In the genomic region with DNA sequence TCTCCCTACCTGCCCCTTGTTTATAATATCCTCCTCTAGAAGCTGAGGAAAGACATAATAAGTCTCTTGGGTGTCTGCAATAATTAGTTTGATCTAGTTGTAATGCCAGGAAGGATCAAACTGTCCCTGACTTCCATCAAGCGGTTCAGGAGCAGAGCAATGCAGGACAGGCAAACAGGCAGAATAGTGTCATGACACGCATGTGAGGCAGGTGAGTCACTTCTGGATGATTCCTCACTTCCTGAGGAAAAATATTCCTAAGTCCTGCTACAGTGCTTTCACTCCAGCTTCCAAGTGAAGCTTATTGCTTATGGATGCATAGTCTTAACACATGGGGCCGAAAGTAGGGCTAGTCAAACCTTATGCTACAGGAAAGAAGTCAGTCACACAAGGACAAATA, we compare ENCODE assay signal across 22 cellular contexts.
DNase-seq lines count a peak whose midpoint lies in the region; ATAC-seq, FAIRE-seq and TF ChIP-seq lines count a peak whose summit lies in the region.
"Had no signal": no experiment of that assay in that cellular context is flagged by ENCODE, and none has a peak within 500 bp of the region (broad histone marks: within the 10 kb centered on the region; RNA-seq: fewer than 3 reads in every experiment).

No MANE protein-coding gene starts in this region.

- H3K23ac ChIP-seq in IMR-90 (ENCODE audit: low read depth, low read length): peak overlapping the region; percentile 7; the same call in 1 of the 2 replicates

- H3K4me3 ChIP-seq in IMR-90 (ENCODE audit: insufficient read depth, low read depth, low read length) (no peak overlapping the region), RWPE2 (ENCODE audit: severe bottlenecking) (no peak overlapping the region), keratinocyte (ENCODE audit: control insufficient read depth in 2 of 3, extremely low read depth in 1 of 3, insufficient read depth in 2 of 3, low read depth in 1 of 3, low read length in 3 of 3) (no peak overlapping the region), small intestine (ENCODE audit: low read depth in 1 of 2, low read length in 2 of 2) (no peak overlapping the region)
- H3K4me3 ChIP-seq: A549, BLaER1, MG63 had no signal

- BruUV-seq in IMR-90 (replicated peaks; lab: Mats Ljungman, UMichigan): no TSS peak

- TF ChIP-seq CTCF in IMR-90 (conservative IDR thresholded peaks at IDR 0.05; ENCODE audit: low read depth, low read length) (no peak), RWPE2 (IDR thresholded peaks at IDR 0.05; ENCODE audit: poor library complexity, severe bottlenecking) (no peak), keratinocyte (optimal IDR thresholded peaks at IDR 0.05 in 1 of 3, IDR thresholded peaks at IDR 0.05 in 1 of 3, conservative IDR thresholded peaks at IDR 0.05 in 1 of 3; ENCODE audit: extremely low read depth in 1 of 3, insufficient read depth in 2 of 3, low read length in 3 of 3) (no peak)

- H3K9me3 ChIP-seq in IMR-90 (ENCODE audit: control insufficient read depth, insufficient read depth, low read length) (peaks cover 6% of the 10 kb centered on the region; the same call in 1 of the 2 replicates), RWPE2 (ENCODE audit: severe bottlenecking) (peaks cover 10% of the 10 kb centered on the region), keratinocyte (ENCODE audit: control insufficient read depth, low read depth, low read length) (peaks cover 9% of the 10 kb centered on the region), small intestine (ENCODE audit: control insufficient read depth, low read depth) (no peaks in the 10 kb centered on the region)

- peaks cover 10% of the 10 kb centered on the region for H3K4me1 ChIP-seq in IMR-90 (ENCODE audit: control insufficient read depth, insufficient read depth, low read length)
- H3K4me1 ChIP-seq in RWPE2 (ENCODE audit: insufficient read depth, poor library complexity, severe bottlenecking): peaks cover 8% of the 10 kb centered on the region
- no peaks in the 10 kb centered on the region for H3K4me1 ChIP-seq in keratinocyte (ENCODE audit: control insufficient read depth, extremely low read depth, insufficient read depth, low read length)
- no peaks in the 10 kb centered on the region for H3K4me1 ChIP-seq in small intestine (ENCODE audit: control insufficient read depth in 2 of 2, insufficient read depth in 1 of 2, low read depth in 1 of 2, low read length in 1 of 2)
- H3K4me1 ChIP-seq: BLaER1 had no signal

- no peak overlapping the region for H2AK9ac ChIP-seq in IMR-90 (replicated peaks; ENCODE audit: low read depth, low read length, poor library complexity)

- H3K14ac ChIP-seq in IMR-90 (replicated peaks; ENCODE audit: low read depth, low read length): peak overlapping the region; percentile 23; the same call in 1 of the 2 replicates

- dilution Hi-C loops in IMR-90 (cut with HindIII; ENCODE audit: low sequenced_read_pairs, unreplicated experiment): no loop called here
- dilution Hi-C loops in keratinocyte (cut with MboI; ENCODE audit: extremely low pct_ligation_motif_present, low sequenced_read_pairs): no loop called here

- H3K56ac ChIP-seq in IMR-90 (ENCODE audit: extremely low read depth, insufficient read depth, low read length): no peak overlapping the region

- H3K9me1 ChIP-seq in IMR-90 (ENCODE audit: insufficient read depth, low read length) (peaks cover 3% of the 10 kb centered on the region; the same call in 1 of the 2 replicates), keratinocyte (ENCODE audit: control insufficient read depth, extremely low read depth, insufficient read depth, low read length) (no peaks in the 10 kb centered on the region)

- CTCF ChIA-PET in IMR-90 (lab: Yijun Ruan, JAX): no interaction called here

- DNase-seq in EH (ENCODE audit: low read depth) (peak; percentile 25), IMR-90 (peak; percentile 56), RWPE2 (ENCODE audit: low spot score) (no peak), keratinocyte (ENCODE audit: low read depth, low spot score) (peak; percentile 11), small intestine (no peak), NCI-H748 treated with DMSO at 0.1 percent for 48 hours (lab: John Stamatoyannopoulos, UW) (no peak)
- DNase-seq in activated CD8-positive, alpha-beta memory T cell treated with anti-CD3 and anti-CD28 coated beads, Interleukin-2, amount 50 U/mL, for 48 hours: no peak
- no peak for DNase-seq in stimulated activated naive CD4-positive, alpha-beta T cell treated with Interleukin-2 at 50 U/mL for 16 hours (lab: John Stamatoyannopoulos, UW)
- DNase-seq: CD4-positive, alpha-beta memory T cell; HFFc6; MG63; NCI-H1092; NCI-H146; NCI-H2081; NCI-H2171 treated with DMSO at 0.1 percent for 48 hours; NCI-H446 treated with DMSO at 0.1 percent for 48 hours; NCI-H69; RPMI8226 had no signal

- peak overlapping the region; percentile 72 for H2BK5ac ChIP-seq in IMR-90 (ENCODE audit: low read depth, low read length, poor library complexity, severe bottlenecking)

- intact Hi-C loops in IMR-90 (cut with micrococcal nuclease): loop anchor here (2.0 kb wide), 1 partner anchor 15 kb away; no protein-coding TSS in a partner anchor

- H4K20me1 ChIP-seq in IMR-90 (ENCODE audit: insufficient read depth, low read length) (no peaks in the 10 kb centered on the region), keratinocyte (ENCODE audit: control insufficient read depth, extremely low read depth, insufficient read depth, low read length) (no peaks in the 10 kb centered on the region)
- H4K20me1 ChIP-seq: BLaER1 had no signal

- in situ Hi-C loops in IMR-90 (cut with MboI; ENCODE audit: low sequenced_read_pairs): no loop called here

- H3K79me2 ChIP-seq in keratinocyte (ENCODE audit: control insufficient read depth, insufficient read depth, low read length): no peaks in the 10 kb centered on the region

- H3K27ac ChIP-seq in IMR-90 (ENCODE audit: insufficient read depth, low read length): no peak overlapping the region
- no peak overlapping the region for H3K27ac ChIP-seq in RWPE2 (ENCODE audit: poor library complexity, severe bottlenecking)
- H3K27ac ChIP-seq in keratinocyte (ENCODE audit: control insufficient read depth, insufficient read depth, low read length): no peak overlapping the region
- H3K27ac ChIP-seq in small intestine (ENCODE audit: low read depth in 1 of 2, low read length in 1 of 2): no peak overlapping the region
- H3K27ac ChIP-seq: A549, BLaER1 had no signal

- no peak overlapping the region for H3K4me2 ChIP-seq in IMR-90 (ENCODE audit: low read depth, low read length)
- H3K4me2 ChIP-seq in keratinocyte (ENCODE audit: control insufficient read depth, extremely low read depth, insufficient read depth, low read depth, low read length): no peak overlapping the region
- H3K4me2 ChIP-seq: A549, BLaER1 had no signal

- H3K9ac ChIP-seq in IMR-90 (ENCODE audit: low read depth, low read length) (no peak overlapping the region), keratinocyte (ENCODE audit: control insufficient read depth, extremely low read depth, insufficient read depth, low read length) (no peak overlapping the region)
- H3K9ac ChIP-seq: BLaER1, KMS-11 had no signal

- FAIRE-seq in keratinocyte (lab: Jason Lieb, UNC) (no peak), small intestine (lab: Jason Lieb, UNC) (no peak)
- FAIRE-seq: A549, H54 had no signal

- no peak for ATAC-seq in IMR-90 (ENCODE audit: low read depth)
- peak; percentile 57 for ATAC-seq in RWPE2 (ENCODE audit: low read depth)
- ATAC-seq: A549 had no signal

- no peak for TF ChIP-seq POLR2A in IMR-90 (IDR thresholded peaks at IDR 0.05; ENCODE audit: low read depth, low read length)

- TF ChIP-seq RAD21 in IMR-90 (IDR thresholded peaks at IDR 0.05; ENCODE audit: low read length): no peak

- peaks cover 21 to 36% of the 10 kb centered on the region in 2 experiments for H3K79me1 ChIP-seq in IMR-90 (ENCODE audit: low read depth in 1 of 2, low read length in 2 of 2)

- H4K5ac ChIP-seq in IMR-90 (ENCODE audit: low read depth, low read length): peak overlapping the region; percentile 66

- peak overlapping the region; percentile 83 for H2BK120ac ChIP-seq in IMR-90 (ENCODE audit: low read depth, low read length)

- peak overlapping the region; percentile 47 to 84; a peak in 3 of 4 replicates for H4K8ac ChIP-seq in IMR-90 (ENCODE audit: low read depth in 2 of 2, low read length in 2 of 2)

- H4K91ac ChIP-seq in IMR-90 (ENCODE audit: insufficient read depth, low read depth, low read length): peak overlapping the region; percentile 85

- WGBS in IMR-90 (ENCODE audit: extremely low coverage in 2 of 2, insufficient read length in 1 of 2), 2 experiments: 100% methylated on average over 2 of the region's 3 CpGs; no CpG with 5 or more reads in 1 of the 2 experiments
- WGBS in small intestine, 3 donors: 96 to 97% (median 97%) methylated on average over 3 of the region's 3 CpGs

- H2AFZ ChIP-seq in IMR-90 (replicated peaks; ENCODE audit: low read length, poor library complexity) (no peak overlapping the region), keratinocyte (ENCODE audit: control insufficient read depth, low read length) (no peak overlapping the region)

- peak overlapping the region; percentile 91 for H2BK20ac ChIP-seq in IMR-90 (ENCODE audit: low read depth, low read length)

- H3K27me3 ChIP-seq in IMR-90 (ENCODE audit: control insufficient read depth, insufficient read depth, low read length) (no peaks in the 10 kb centered on the region), RWPE2 (ENCODE audit: insufficient read depth, poor library complexity, severe bottlenecking) (no peaks in the 10 kb centered on the region), keratinocyte (ENCODE audit: control insufficient read depth, extremely low read depth, insufficient read depth, low read length) (no peaks in the 10 kb centered on the region), small intestine (ENCODE audit: control insufficient read depth in 2 of 2, insufficient read depth in 2 of 2, low read length in 2 of 2) (no peaks in the 10 kb centered on the region)
- H3K27me3 ChIP-seq: BLaER1, MG63 had no signal

- H3K18ac ChIP-seq in IMR-90 (ENCODE audit: low read depth, low read length): peak overlapping the region; percentile 88

- H2AK5ac ChIP-seq in IMR-90 (ENCODE audit: low read depth, low read length): peak overlapping the region; percentile 79

- H3K4ac ChIP-seq in IMR-90 (ENCODE audit: low read depth, low read length): peak overlapping the region; percentile 71

- H3K36me3 ChIP-seq in IMR-90 (ENCODE audit: control insufficient read depth, insufficient read depth, low read length) (peaks cover 4% of the 10 kb centered on the region), RWPE2 (ENCODE audit: low read depth) (no peaks in the 10 kb centered on the region), keratinocyte (ENCODE audit: control insufficient read depth in 2 of 2, extremely low read depth in 1 of 2, insufficient read depth in 2 of 2, low read length in 2 of 2) (no peaks in the 10 kb centered on the region), small intestine (ENCODE audit: control insufficient read depth in 2 of 2, insufficient read depth in 2 of 2, low read length in 2 of 2) (no peaks in the 10 kb centered on the region)
- H3K36me3 ChIP-seq: BLaER1, MG63 had no signal

- POLR2A ChIA-PET in IMR-90 (lab: Charles Lee; ENCODE audit: unreplicated experiment): no interaction called here

- H2BK15ac ChIP-seq in IMR-90 (ENCODE audit: low read depth, low read length): peak overlapping the region; percentile 80; the same call in 2 of the 3 replicates

TF ChIP-seq in IMR-90, 13 proteins besides CTCF, POLR2A, EP300 and RAD21 (continues in another document):
- TF ChIP-seq CEBPB (IDR thresholded peaks at IDR 0.05; ENCODE audit: low read depth, low read length): no peak

Comparison
In these comparisons a context has a peak if more than half of its experiments do, and no peak if none do; other contexts are left out.
1. DNase-seq: peak in EH (single experiment), IMR-90 (single experiment) and keratinocyte (single experiment); none in RWPE2 (single experiment), activated CD8-positive, alpha-beta memory T cell treated with anti-CD3 and anti-CD28 coated beads, Interleukin-2, amount 50 U/mL, for 48 hours (single experiment), stimulated activated naive CD4-positive, alpha-beta T cell treated with Interleukin-2 at 50 U/mL for 16 hours (single experiment), small intestine (single experiment) and NCI-H748 treated with DMSO at 0.1 percent for 48 hours (single experiment).